ENCODE assay signal across 15 cellular contexts in the genomic region with DNA sequence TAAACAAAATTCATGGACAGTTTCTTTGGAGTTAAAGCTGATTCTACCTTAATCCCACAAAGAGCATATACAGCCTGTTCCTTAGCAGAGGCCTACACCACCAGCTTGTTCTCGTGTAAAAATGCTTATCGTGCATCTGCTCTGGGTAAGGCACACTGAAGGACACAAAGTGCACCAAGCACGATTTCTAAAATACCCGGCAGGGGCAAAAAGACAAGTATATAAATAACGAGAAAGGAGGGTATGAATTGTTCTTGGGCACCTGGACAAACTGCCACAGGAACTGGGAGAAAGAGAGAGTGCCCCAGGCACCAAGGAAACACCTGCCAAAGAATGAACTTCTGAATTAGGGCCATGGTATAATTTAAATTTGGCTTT.
"Had no signal": no experiment of that assay in that cellular context is flagged by ENCODE, and none has a peak within 500 bp of the region (broad histone marks: within the 10 kb centered on the region; RNA-seq: fewer than 3 reads in every experiment).

No MANE protein-coding gene starts in this region.

- H3K4me1 Mint-ChIP-seq: nephron had no signal

- H3K27ac Mint-ChIP-seq: nephron had no signal

- H3K27me3 Mint-ChIP-seq: naive B cell; stimulated activated naive CD8-positive, alpha-beta T cell treated with anti-CD3 and anti-CD28 coated beads, Interleukin-15, Interleukin-2, amounts not matched to agents 100 ng/mL and 50 ng/mL, for 24 hours had no signal

- H3K4me1 ChIP-seq: colonic mucosa, heart right ventricle, parathyroid adenoma, prostate gland, sigmoid colon, tibial artery, upper lobe of left lung, uterus had no signal

- H3K4me3 ChIP-seq: colonic mucosa, heart right ventricle, prostate gland, sigmoid colon, skin epidermis, tibial artery, upper lobe of left lung, uterus had no signal

- H3K9me3 Mint-ChIP-seq: naive B cell; nephron; stimulated activated naive CD8-positive, alpha-beta T cell treated with anti-CD3 and anti-CD28 coated beads, Interleukin-15, Interleukin-2, amounts not matched to agents 100 ng/mL and 50 ng/mL, for 24 hours had no signal

- H3K36me3 ChIP-seq: uterus had no signal

- H3K9ac ChIP-seq: parathyroid adenoma had no signal

- H3K9me3 ChIP-seq: colonic mucosa, heart right ventricle, prostate gland, sigmoid colon, tibial artery, upper lobe of left lung, uterus had no signal

- H3K27me3 ChIP-seq: colonic mucosa, heart right ventricle, sigmoid colon, tibial artery, upper lobe of left lung, uterus had no signal

- DNase-seq: colonic mucosa, dermis blood vessel endothelial cell, heart right ventricle, hypothalamus, mesendoderm, naive B cell, sigmoid colon, tibial artery, upper lobe of left lung, uterus had no signal

- H3K27ac ChIP-seq: colonic mucosa, heart right ventricle, parathyroid adenoma, prostate gland, sigmoid colon, skin epidermis, tibial artery, upper lobe of left lung, uterus had no signal

- H3K4me3 Mint-ChIP-seq: naive B cell; nephron; stimulated activated naive CD8-positive, alpha-beta T cell treated with anti-CD3 and anti-CD28 coated beads, Interleukin-15, Interleukin-2, amounts not matched to agents 100 ng/mL and 50 ng/mL, for 24 hours had no signal
